Comparison of ENCODE assay signal across 17 cellular contexts in the genomic region with DNA sequence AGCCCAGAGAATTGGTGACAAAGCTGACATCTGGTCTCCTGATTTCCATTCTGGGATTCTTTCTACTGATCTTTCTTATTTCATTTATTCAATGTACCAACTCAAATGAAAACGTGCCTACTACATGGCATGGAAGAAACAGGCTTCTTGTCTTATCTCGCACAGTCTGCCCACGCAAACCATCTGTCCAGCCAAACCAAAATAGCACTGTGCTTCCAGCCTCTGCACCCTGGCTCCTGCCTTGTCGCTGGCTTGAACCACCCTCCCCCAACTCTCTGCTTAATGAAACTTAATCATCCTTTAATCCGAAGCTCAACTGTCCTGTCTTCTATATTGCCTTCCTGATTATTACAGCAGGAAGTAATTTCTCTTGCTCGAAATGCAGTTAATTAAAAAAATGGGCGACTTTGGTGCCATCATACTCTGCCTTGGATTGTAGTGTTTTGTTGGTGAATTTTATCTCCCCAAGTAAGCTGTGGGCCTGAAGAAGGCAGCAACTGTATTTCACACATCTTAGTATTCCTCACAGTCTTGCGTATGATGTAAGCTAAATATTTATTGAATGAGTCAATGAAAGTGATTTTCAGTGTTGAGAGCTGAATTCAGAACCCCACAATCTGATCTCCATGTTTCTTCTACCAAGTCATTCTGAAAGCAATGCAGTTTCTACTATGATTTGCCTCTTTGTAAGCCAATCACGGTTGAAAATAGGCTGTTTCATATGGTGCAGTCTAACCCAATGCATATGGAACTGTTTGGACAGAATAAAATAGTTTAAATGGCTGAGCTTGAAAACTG. TPM values are rescaled to one million over a fixed set of nuclear protein-coding genes. Genes with fewer than 3 reads are reported as not detected.
DNase-seq lines count a peak whose midpoint lies in the region; ATAC-seq and TF ChIP-seq lines count a peak whose summit lies in the region.
"Had no signal": no experiment of that assay in that cellular context is flagged by ENCODE, and none has a peak within 500 bp of the region (broad histone marks: within the 10 kb centered on the region; RNA-seq: fewer than 3 reads in every experiment).

No MANE protein-coding gene starts in this region.

- H4K20me1 ChIP-seq in mammary epithelial cell (ENCODE audit: insufficient read depth, low read length) = no peaks in the 10 kb centered on the region

- no peak for TF ChIP-seq POLR2A in vagina (IDR thresholded peaks at IDR 0.05)

- H3K27me3 Mint-ChIP-seq in MCF 10A (ENCODE audit: insufficient read depth, unreplicated experiment) = no peaks in the 10 kb centered on the region

- ATAC-seq in SK-N-SH treated with all-trans-retinoic acid at 6 μM for 48 hours (peak; percentile 54; the same call in 2 of the 3 replicates), HG03460 (IDR thresholded peaks at IDR 0.05; ENCODE audit: unreplicated experiment) (no peak)
- ATAC-seq: WTC11 had no signal

- no peaks in the 10 kb centered on the region for H3K9me3 Mint-ChIP-seq in MCF 10A (ENCODE audit: unreplicated experiment)

- H3K4me2 ChIP-seq in mammary epithelial cell (ENCODE audit: insufficient read depth, low read depth, low read length) = no peak overlapping the region
- H3K4me2 ChIP-seq: hepatocyte had no signal

- H3K4me1 Mint-ChIP-seq in MCF 10A (ENCODE audit: insufficient read depth, unreplicated experiment) = peaks cover 7% of the 10 kb centered on the region

- H3K4me3 Mint-ChIP-seq in MCF 10A (ENCODE audit: unreplicated experiment) = no peak overlapping the region
- H3K4me3 Mint-ChIP-seq: WTC11 had no signal

- H3K79me2 ChIP-seq in mammary epithelial cell (ENCODE audit: insufficient read depth, low read length) = no peaks in the 10 kb centered on the region
- H3K79me2 ChIP-seq: hepatocyte had no signal

- H3K27ac Mint-ChIP-seq in MCF 10A (ENCODE audit: low read depth, unreplicated experiment) = no peak overlapping the region
- H3K27ac Mint-ChIP-seq: WTC11 had no signal

- H2AFZ ChIP-seq in mammary epithelial cell (ENCODE audit: low read depth, low read length) = no peak overlapping the region
- H2AFZ ChIP-seq: hepatocyte had no signal

- H3K4me1 ChIP-seq in mammary epithelial cell (ENCODE audit: insufficient read depth, low read length) (no peaks in the 10 kb centered on the region), vagina (no peaks in the 10 kb centered on the region)
- H3K4me1 ChIP-seq: adrenal gland, SJCRH30 had no signal

- H3K36me3 Mint-ChIP-seq in MCF 10A (ENCODE audit: insufficient read depth, unreplicated experiment) = no peaks in the 10 kb centered on the region

- intact Hi-C loops in mammary epithelial cell (cut with micrococcal nuclease) (no loop called here), MCF 10A (cut with micrococcal nuclease) (no loop called here), vagina (cut with DNase I) (no loop called here)

- POLR2A ChIA-PET in MCF 10A (lab: Yijun Ruan, JAX) = no interaction called here

- no peak overlapping the region for H3K9ac ChIP-seq in mammary epithelial cell (ENCODE audit: insufficient read depth, low read length)

- DNase-seq in mammary epithelial cell (peak; percentile 27), MCF 10A (ENCODE audit: unreplicated experiment) (no peak), fibroblast of pulmonary artery (ENCODE audit: low read depth) (peak; percentile 64), NCI-H146 treated with DMSO at 0.1 percent for 48 hours (lab: John Stamatoyannopoulos, UW; ENCODE audit: unreplicated experiment) (no peak), vagina (ENCODE audit: extremely low spot score in 2 of 2) (no peak)
- no peak for DNase-seq in activated CD4-positive, CD25-positive, alpha-beta regulatory T cell (lab: John Stamatoyannopoulos, UW)
- DNase-seq: adrenal gland; GOT3; NCI-H1105 treated with DMSO at 0.1 percent for 48 hours; SJCRH30; stimulated activated CD4-positive, alpha-beta T cell treated with anti-CD3 and anti-CD28 coated beads, Interleukin-12 subunit alpha, Interleukin-12 subunit beta, amount 100 ng/mL, for 4 hours; tibial artery had no signal

- WGBS in mammary epithelial cell (ENCODE audit: low coverage, missing lambda C conversion rate) = 79% methylated on average over 9 of the region's 9 CpGs

- TF ChIP-seq CTCF in mammary epithelial cell (conservative IDR thresholded peaks at IDR 0.05 in 1 of 2, IDR thresholded peaks at IDR 0.05 in 1 of 2; ENCODE audit: extremely low read depth in 1 of 2, insufficient read depth in 1 of 2, low read depth in 1 of 2, low read length in 2 of 2) (no peak), MCF 10A (IDR thresholded peaks at IDR 0.05; ENCODE audit: unreplicated experiment) (no peak), fibroblast of pulmonary artery (IDR thresholded peaks at IDR 0.05; ENCODE audit: low read length, missing control alignments) (no peak), vagina (IDR thresholded peaks at IDR 0.05) (no peak)

- H3K4me3 ChIP-seq in mammary epithelial cell (replicated peaks in 1 of 3; ENCODE audit: insufficient read depth in 1 of 3, low read depth in 2 of 3, low read length in 3 of 3) = no peak overlapping the region
- H3K4me3 ChIP-seq in fibroblast of pulmonary artery (replicated peaks; ENCODE audit: low read depth, low read length) = no peak overlapping the region
- no peak overlapping the region for H3K4me3 ChIP-seq in vagina
- H3K4me3 ChIP-seq: adrenal gland, hepatocyte, SJCRH30, tibial artery had no signal

- CTCF ChIA-PET in mammary epithelial cell (lab: Charles Lee; ENCODE audit: low non-redundant PET) (interaction anchor here (0.5 kb wide), 1 partner anchor 102 kb away, joined by 7 read pairs; no protein-coding TSS in a partner anchor), MCF 10A (lab: Yijun Ruan, JAX) (interaction anchor here (0.6 to 2.6 kb wide), 2 partner anchors 14 to 17 kb away, joined by 3 to 9 read pairs; no protein-coding TSS in a partner anchor)

- H3K36me3 ChIP-seq in mammary epithelial cell (ENCODE audit: insufficient read depth, low read length) = no peaks in the 10 kb centered on the region
- H3K36me3 ChIP-seq in vagina = no peaks in the 10 kb centered on the region
- H3K36me3 ChIP-seq: adrenal gland, neutrophil, SJCRH30, tibial artery had no signal

- BruUV-seq in mammary epithelial cell (replicated peaks; lab: Mats Ljungman, UMichigan) (no TSS peak), MCF 10A (replicated peaks; lab: Mats Ljungman, UMichigan) (no TSS peak)

- dilution Hi-C loops in mammary epithelial cell (cut with HindIII; ENCODE audit: low sequenced_read_pairs) = loop anchor here (25.0 kb wide), 1 partner anchor 192 kb away; no protein-coding TSS in a partner anchor

- no peak overlapping the region for H3K27ac ChIP-seq in mammary epithelial cell (ENCODE audit: insufficient read depth, low read depth, low read length)
- no peak overlapping the region for H3K27ac ChIP-seq in vagina
- H3K27ac ChIP-seq: adrenal gland, hepatocyte, neutrophil, SJCRH30, tibial artery had no signal

- no peaks in the 10 kb centered on the region for H3K27me3 ChIP-seq in mammary epithelial cell (ENCODE audit: insufficient read depth, low read length)
- no peaks in the 10 kb centered on the region for H3K27me3 ChIP-seq in vagina
- H3K27me3 ChIP-seq: adrenal gland, hepatocyte, neutrophil, SJCRH30, tibial artery had no signal

- in situ Hi-C loops in mammary epithelial cell (cut with MboI; ENCODE audit: low sequenced_read_pairs in 2 of 2) = no loop called here

- H3K9me3 ChIP-seq in mammary epithelial cell (replicated peaks; ENCODE audit: insufficient read depth, low read length) (no peaks in the 10 kb centered on the region), vagina (no peaks in the 10 kb centered on the region)
- H3K9me3 ChIP-seq: adrenal gland, neutrophil, SJCRH30, tibial artery had no signal

TF ChIP-seq in SK-N-SH treated with all-trans-retinoic acid at 6 μM for 48 hours, 23 proteins besides CTCF, POLR2A, EP300 and RAD21 (continues in another document):
- no peak for TF ChIP-seq SNAI2 (CRISPR knock-in tag; IDR thresholded peaks at IDR 0.05)
- TF ChIP-seq ARNTL (CRISPR knock-in tag; IDR thresholded peaks at IDR 0.05; ENCODE audit: borderline replicate concordance, low read depth) = no peak
- no peak for TF ChIP-seq ESRRG (CRISPR knock-in tag; IDR thresholded peaks at IDR 0.05)
- TF ChIP-seq ZFP3 (CRISPR knock-in tag; IDR thresholded peaks at IDR 0.05) = no peak
- no peak for TF ChIP-seq ZC3H10 (CRISPR knock-in tag; IDR thresholded peaks at IDR 0.05)
- TF ChIP-seq, protein P1, sequence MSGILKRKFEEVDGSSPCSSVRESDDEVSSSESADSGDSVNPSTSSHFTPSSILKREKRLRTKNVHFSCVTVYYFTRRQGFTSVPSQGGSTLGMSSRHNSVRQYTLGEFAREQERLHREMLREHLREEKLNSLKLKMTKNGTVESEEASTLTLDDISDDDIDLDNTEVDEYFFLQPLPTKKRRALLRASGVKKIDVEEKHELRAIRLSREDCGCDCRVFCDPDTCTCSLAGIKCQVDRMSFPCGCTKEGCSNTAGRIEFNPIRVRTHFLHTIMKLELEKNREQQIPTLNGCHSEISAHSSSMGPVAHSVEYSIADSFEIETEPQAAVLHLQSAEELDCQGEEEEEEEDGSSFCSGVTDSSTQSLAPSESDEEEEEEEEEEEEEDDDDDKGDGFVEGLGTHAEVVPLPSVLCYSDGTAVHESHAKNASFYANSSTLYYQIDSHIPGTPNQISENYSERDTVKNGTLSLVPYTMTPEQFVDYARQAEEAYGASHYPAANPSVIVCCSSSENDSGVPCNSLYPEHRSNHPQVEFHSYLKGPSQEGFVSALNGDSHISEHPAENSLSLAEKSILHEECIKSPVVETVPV (CRISPR knock-in tag; IDR thresholded peaks at IDR 0.05) = no peak
- no peak for TF ChIP-seq ZFP30 (CRISPR knock-in tag; IDR thresholded peaks at IDR 0.05)

RNA-seq across cellular contexts. Expression of a gene that starts 28.9 kb away (rescaled TPM):
- total RNA-seq in mammary epithelial cell (10 to 100 TPM in 1 of 2 donors, 1 to 10 TPM in 1; 9.3 to 21.5 TPM), MCF 10A (2022) (9.8 and 10.9 TPM in 2 replicates), vagina (26.0 TPM)
- 6.7 TPM for polyA plus RNA-seq in mammary epithelial cell
- polyA minus RNA-seq in mammary epithelial cell = 14.8 TPM

RNA-seq across cellular contexts. Expression of a gene that starts 53.2 kb away (rescaled TPM):
- total RNA-seq in mammary epithelial cell = 10 to 100 TPM in 1 of 2 donors, 1 to 10 TPM in 1; 8.3 to 13.7 TPM
- 4.5 TPM for polyA plus RNA-seq in mammary epithelial cell
- 4.0 TPM for polyA minus RNA-seq in mammary epithelial cell
- 11.1 and 14.3 TPM in 2 replicates for total RNA-seq in MCF 10A (2022)
- total RNA-seq in vagina = 13.0 TPM

RNA-seq across cellular contexts. Expression of a gene that starts 53.4 kb away (rescaled TPM):
- 10 to 100 TPM; 23.4 to 24.2 TPM for total RNA-seq in mammary epithelial cell
- polyA plus RNA-seq in mammary epithelial cell = 23.3 TPM
- polyA minus RNA-seq in mammary epithelial cell = 35.3 TPM
- total RNA-seq in MCF 10A (2022) = 23.0 and 24.5 TPM in 2 replicates
- 12.3 TPM for total RNA-seq in vagina

Comparison
In these comparisons a context has a peak if more than half of its experiments do, and no peak if none do; other contexts are left out.
1. DNase-seq: peak in mammary epithelial cell (single experiment) and fibroblast of pulmonary artery (single experiment); none in MCF 10A (single experiment), NCI-H146 treated with DMSO at 0.1 percent for 48 hours (single experiment), vagina (0 of 2) and activated CD4-positive, CD25-positive, alpha-beta regulatory T cell (0 of 4).